Comparison of ENCODE assay signal across 24 cellular contexts in genomic region chr7:103941978-103942377, GRCh38. TPM values are rescaled to one million over a fixed set of nuclear protein-coding genes. Genes with fewer than 3 reads are reported as not detected.
"Had no signal": no experiment of that assay in that cellular context is flagged by ENCODE, and none has a peak within 500 bp of the region (broad histone marks: within the 10 kb centered on the region; RNA-seq: fewer than 3 reads in every experiment).

No MANE protein-coding gene starts in this region.

- DNase-seq: KBM-7, MV-4-11, NCI-H1048, NCI-H1105, NCI-H1417, NCI-H1436 treated with DMSO at 0.1 percent for 48 hours, NCI-H1694 treated with DMSO at 0.1 percent for 48 hours, NCI-H1930, NCI-H2081, NCI-H2107, NCI-H226, NCI-H446, NCI-H510A, NCI-H524 treated with DMSO at 0.1 percent for 48 hours, NCI-H69, NCI-H774, SHP77, SK-N-SH, SW 1271, T-cell had no signal

- H3K27ac ChIP-seq: RWPE1 had no signal

- H3K4me3 Mint-ChIP-seq: IgD-negative memory B cell, T-cell had no signal

- H3K4me2 ChIP-seq: SK-N-SH had no signal

- H3K9me3 ChIP-seq: SK-N-SH had no signal

- H3K9ac ChIP-seq: SK-N-SH had no signal

- H3K9me3 Mint-ChIP-seq: IgD-negative memory B cell had no signal

- H3K27ac Mint-ChIP-seq: IgD-negative memory B cell, T-cell had no signal

- ATAC-seq: T-cell had no signal

- H3K4me1 Mint-ChIP-seq: IgD-negative memory B cell, T-cell had no signal

- H3K36me3 Mint-ChIP-seq: IgD-negative memory B cell, T-cell had no signal

RNA-seq across cellular contexts. Expression of gene RELN, which starts 47.5 kb away (rescaled TPM):
- total RNA-seq: HT-29, MCF 10A had no signal
- polyA plus RNA-seq: IgD-negative memory B cell had no signal
